8 cellular contexts compared by ENCODE assay signal in the genomic region with DNA sequence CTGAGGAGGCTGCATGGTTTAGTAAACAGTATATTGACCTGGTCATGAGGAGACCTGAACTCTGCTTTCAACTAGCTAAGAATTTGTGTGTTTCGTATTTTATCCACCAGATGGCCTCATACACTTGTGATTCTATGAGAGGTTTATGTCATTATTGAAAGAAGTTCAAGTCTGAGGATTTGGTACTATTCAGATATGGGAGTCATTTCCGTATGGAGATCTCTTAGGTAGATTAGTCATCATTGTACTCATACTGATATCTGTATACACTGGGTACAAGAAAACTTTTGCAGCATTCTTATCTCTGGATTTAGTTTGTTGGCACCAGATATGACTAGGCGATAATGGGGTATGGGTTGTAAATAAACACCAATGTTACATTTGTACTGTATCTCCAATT. TPM values are rescaled to one million over a fixed set of nuclear protein-coding genes. Genes with fewer than 3 reads are reported as not detected.
DNase-seq lines count a peak whose midpoint lies in the region; ATAC-seq, FAIRE-seq and TF ChIP-seq lines count a peak whose summit lies in the region.

No MANE protein-coding gene starts in this region.

- H3K27me3 ChIP-seq in A673 (replicated peaks; ENCODE audit: insufficient read depth, low read depth, low read length, poor library complexity): no peaks in the 10 kb centered on the region
- no peaks in the 10 kb centered on the region for H3K27me3 ChIP-seq in astrocyte (ENCODE audit: insufficient read depth, low read length)

- BruUV-seq in A673 (replicated peaks; lab: Mats Ljungman, UMichigan): no TSS peak

- peak; percentile 85 for DNase-seq in A673 (ENCODE audit: low spot score)
- DNase-seq in GM10248 (ENCODE audit: extremely low spot score): peak; percentile 47
- DNase-seq in NCI-H526 (lab: John Stamatoyannopoulos, UW): peak; percentile 66 to 90
- peak; percentile 83 for DNase-seq in astrocyte (ENCODE audit: low read depth)
- peak; percentile 16 for DNase-seq in iPS DF 4.7 (ENCODE audit: extremely low read depth, low spot score)
- DNase-seq in stimulated activated effector memory CD8-positive, alpha-beta T cell treated with anti-CD3 and anti-CD28 coated beads, Interleukin-12 subunit alpha, Interleukin-12 subunit beta, amount 100 ng/mL, for 72 hours (ENCODE audit: low spot score in 2 of 2): no peak

- H3K27ac ChIP-seq in A673 (ENCODE audit: low read depth, low read length, poor library complexity, severe bottlenecking) (no peak overlapping the region), astrocyte (ENCODE audit: low read depth, low read length) (no peak overlapping the region)

- H3K36me3 ChIP-seq in A673 (ENCODE audit: insufficient read depth, low read length, poor library complexity, severe bottlenecking) (peaks cover 41% of the 10 kb centered on the region), astrocyte (ENCODE audit: insufficient read depth, low read length) (no peaks in the 10 kb centered on the region)

- no peak overlapping the region for H3K4me3 ChIP-seq in A673 (ENCODE audit: low read depth, low read length, poor library complexity, severe bottlenecking)
- H3K4me3 ChIP-seq in astrocyte (ENCODE audit: insufficient read depth, low read depth, low read length): no peak overlapping the region

- no peaks in the 10 kb centered on the region for H3K9me3 ChIP-seq in A673 (ENCODE audit: low read depth, low read length, poor library complexity, severe bottlenecking)
- H3K9me3 ChIP-seq in astrocyte (ENCODE audit: insufficient read depth, low read depth, low read length): no peaks in the 10 kb centered on the region

- H3K36me3 Mint-ChIP-seq in astrocyte (ENCODE audit: low read depth, unreplicated experiment): peaks cover 6% of the 10 kb centered on the region
- H3K36me3 Mint-ChIP-seq in stimulated activated effector memory CD8-positive, alpha-beta T cell treated with anti-CD3 and anti-CD28 coated beads, Interleukin-12 subunit alpha, Interleukin-12 subunit beta, amount 100 ng/mL, for 72 hours: peaks cover 98% of the 10 kb centered on the region

- no peaks in the 10 kb centered on the region for H3K9me3 Mint-ChIP-seq in astrocyte (ENCODE audit: unreplicated experiment)
- no peaks in the 10 kb centered on the region for H3K9me3 Mint-ChIP-seq in stimulated activated effector memory CD8-positive, alpha-beta T cell treated with anti-CD3 and anti-CD28 coated beads, Interleukin-12 subunit alpha, Interleukin-12 subunit beta, amount 100 ng/mL, for 72 hours

- peak overlapping the region; percentile 58 for H3K27ac Mint-ChIP-seq in astrocyte (ENCODE audit: unreplicated experiment)
- H3K27ac Mint-ChIP-seq in stimulated activated effector memory CD8-positive, alpha-beta T cell treated with anti-CD3 and anti-CD28 coated beads, Interleukin-12 subunit alpha, Interleukin-12 subunit beta, amount 100 ng/mL, for 72 hours: no peak overlapping the region

- H2AFZ ChIP-seq in astrocyte (ENCODE audit: low read depth, low read length): no peak overlapping the region

- no peaks in the 10 kb centered on the region for H3K27me3 Mint-ChIP-seq in astrocyte (ENCODE audit: low read depth, unreplicated experiment)

- H3K4me2 ChIP-seq in astrocyte (ENCODE audit: low read length): no peak overlapping the region

- peaks cover 22% of the 10 kb centered on the region for H3K4me1 Mint-ChIP-seq in astrocyte (ENCODE audit: low read depth, unreplicated experiment)
- H3K4me1 Mint-ChIP-seq in stimulated activated effector memory CD8-positive, alpha-beta T cell treated with anti-CD3 and anti-CD28 coated beads, Interleukin-12 subunit alpha, Interleukin-12 subunit beta, amount 100 ng/mL, for 72 hours: peaks cover 10% of the 10 kb centered on the region

- POLR2A ChIA-PET in A673 (lab: Charles Lee; ENCODE audit: low non-redundant PET): no interaction called here
- POLR2A ChIA-PET in GM10248 (lab: Yijun Ruan, JAX): interaction anchor here (0.7 kb wide), 1 partner anchor 244 kb away, joined by 3 read pairs; no protein-coding TSS in a partner anchor

- ATAC-seq in HG03432 (IDR thresholded peaks at IDR 0.05; ENCODE audit: unreplicated experiment) (peak; percentile 85), GM21825 (IDR thresholded peaks at IDR 0.05; ENCODE audit: unreplicated experiment) (no peak)
- ATAC-seq in stimulated activated effector memory CD8-positive, alpha-beta T cell treated with anti-CD3 and anti-CD28 coated beads, Interleukin-12 subunit alpha, Interleukin-12 subunit beta, amount 100 ng/mL, for 72 hours: peak; percentile 100

- H3K4me1 ChIP-seq in A673 (ENCODE audit: insufficient read depth, low read length, poor library complexity, severe bottlenecking): no peaks in the 10 kb centered on the region
- H3K4me1 ChIP-seq in astrocyte (ENCODE audit: insufficient read depth, low read length): peaks cover 7% of the 10 kb centered on the region

- no peaks in the 10 kb centered on the region for H4K20me1 ChIP-seq in astrocyte (ENCODE audit: insufficient read depth, low read length)

- no peaks in the 10 kb centered on the region for H3K79me2 ChIP-seq in astrocyte (ENCODE audit: insufficient read depth, low read length)

- H3K9ac ChIP-seq in astrocyte (ENCODE audit: low read length): no peak overlapping the region

- peak; percentile 96 for FAIRE-seq in astrocyte (lab: Jason Lieb, UNC)

- CTCF ChIA-PET in A673 (lab: Charles Lee): interaction anchor here (0.6 to 2.6 kb wide), 10 partner anchors 35 to 271 kb away, joined by 3 to 114 read pairs (median 4); partner anchors contain the start of gene OLFML2B
- CTCF ChIA-PET in GM10248 (lab: Yijun Ruan, JAX): interaction anchor here (0.7 to 11.3 kb wide), 44 partner anchors 8 to 484 kb away, joined by 3 to 236 read pairs (median 4); partner anchors contain the start of genes ATF6, DUSP12 and OLFML2B

- no peak overlapping the region for H3K4me3 Mint-ChIP-seq in astrocyte (ENCODE audit: unreplicated experiment)
- H3K4me3 Mint-ChIP-seq in stimulated activated effector memory CD8-positive, alpha-beta T cell treated with anti-CD3 and anti-CD28 coated beads, Interleukin-12 subunit alpha, Interleukin-12 subunit beta, amount 100 ng/mL, for 72 hours: no peak overlapping the region

- TF ChIP-seq CTCF in A673 (conservative IDR thresholded peaks at IDR 0.05; ENCODE audit: low read depth, low read length): peak; percentile 69
- peak; percentile 28 for TF ChIP-seq CTCF in GM10248 (IDR thresholded peaks at IDR 0.05; ENCODE audit: control extremely low read depth, extremely low read depth, low read depth, missing control alignments)
- peak; percentile 58 for TF ChIP-seq CTCF in astrocyte (IDR thresholded peaks at IDR 0.05; ENCODE audit: insufficient read depth, low read depth, low read length)

- intact Hi-C loops in A673 (cut with micrococcal nuclease; ENCODE audit: unreplicated experiment): loop anchor here (1.0 to 5.0 kb wide), 3 partner anchors 230 to 485 kb away; partner anchors contain the start of gene OLFML2B

RNA-seq across cellular contexts. Expression of gene ATF6, which starts 26.6 kb away (rescaled TPM):
- total RNA-seq in A673 (2021) (21.8 and 24.4 TPM in 2 replicates), astrocyte (25.4 and 26.4 TPM in 2 replicates)

RNA-seq across cellular contexts. Expression of gene DUSP12, which starts 43.2 kb away (rescaled TPM):
- 62.9 and 63.6 TPM in 2 replicates for total RNA-seq in A673 (2021)
- 34.0 and 34.7 TPM in 2 replicates for total RNA-seq in astrocyte

Comparison
In these comparisons a context has a peak if more than half of its experiments do, and no peak if none do; other contexts are left out.
1. DNase-seq: peak in A673 (single experiment), GM10248 (single experiment), NCI-H526 (2 of 2), astrocyte (single experiment) and iPS DF 4.7 (single experiment); none in stimulated activated effector memory CD8-positive, alpha-beta T cell treated with anti-CD3 and anti-CD28 coated beads, Interleukin-12 subunit alpha, Interleukin-12 subunit beta, amount 100 ng/mL, for 72 hours (0 of 2).
2. Peak in every context shown above with its lines, with median percentiles within 50 percentile points of each other: CTCF ChIP-seq.